In the genomic region with DNA sequence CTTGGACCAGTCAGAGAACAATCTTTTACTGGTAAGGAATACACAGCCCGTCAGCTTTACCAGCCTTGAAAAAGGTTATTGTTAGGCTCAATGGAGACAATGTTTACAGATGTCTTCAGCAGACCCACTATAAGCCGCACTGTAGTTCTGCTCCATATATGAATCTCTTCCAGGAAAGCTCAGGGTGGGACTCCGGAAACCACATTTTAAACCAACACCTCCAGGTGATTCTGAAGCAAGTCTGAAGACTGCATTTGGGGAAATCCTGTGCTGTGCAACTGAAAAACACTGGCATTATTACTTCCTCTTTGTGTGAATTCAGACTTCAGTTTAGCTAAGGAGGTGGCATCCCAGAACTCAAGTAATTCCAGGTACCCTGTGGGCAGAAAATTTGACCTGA, we compare ENCODE assay signal across 21 cellular contexts. TPM values are rescaled to one million over a fixed set of nuclear protein-coding genes. Genes with fewer than 3 reads are reported as not detected.
DNase-seq lines count a peak whose midpoint lies in the region; ATAC-seq and TF ChIP-seq lines count a peak whose summit lies in the region.
"Had no signal": no experiment of that assay in that cellular context is flagged by ENCODE, and none has a peak within 500 bp of the region (broad histone marks: within the 10 kb centered on the region; RNA-seq: fewer than 3 reads in every experiment).

No MANE protein-coding gene starts in this region.

- CTCF ChIA-PET in CD8-positive, alpha-beta T cell (lab: Charles Lee), result interaction anchor here (0.9 to 3.5 kb wide), 4 partner anchors 17 to 118 kb away, joined by 3 to 14 read pairs (median 4); no protein-coding TSS in a partner anchor

- H3K27me3 ChIP-seq in BLaER1 treated with 17β-estradiol and CSF1 and Interleukin-3, amounts not matched to agents 10 nM and 100 nM, result no peaks in the 10 kb centered on the region
- H3K27me3 ChIP-seq in CD8-positive, alpha-beta T cell (ENCODE audit: insufficient read depth, low read length), result no peaks in the 10 kb centered on the region
- no peaks in the 10 kb centered on the region for H3K27me3 ChIP-seq in heart left ventricle
- H3K27me3 ChIP-seq: left lung, pancreas, tibial nerve had no signal

- H3K9me3 Mint-ChIP-seq in CD8-positive, alpha-beta T cell, result no peaks in the 10 kb centered on the region
- peaks cover 41% of the 10 kb centered on the region for H3K9me3 Mint-ChIP-seq in T-helper 2 cell treated with Interferon-gamma antibody and Interleukin-4, amounts not matched to agents 5 μg/mL and 100 μg/mL, for 36 hours
- H3K9me3 Mint-ChIP-seq in central memory CD8-positive, alpha-beta T cell, result no peaks in the 10 kb centered on the region

- intact Hi-C loops in CD8-positive, alpha-beta T cell (cut with DNase I, micrococcal nuclease), result no loop called here
- intact Hi-C loops in left colon (cut with DNase I, micrococcal nuclease), result no loop called here
- intact Hi-C loops in heart left ventricle (cut with DNase I), result no loop called here

- POLR2A ChIA-PET in CD8-positive, alpha-beta T cell (lab: Charles Lee), result interaction anchor here (0.8 to 1.8 kb wide), 5 partner anchors 9 to 279 kb away, joined by 3 to 13 read pairs (median 3); no protein-coding TSS in a partner anchor

- H3K4me3 Mint-ChIP-seq in CD8-positive, alpha-beta T cell, result peak overlapping the region; percentile 82
- H3K4me3 Mint-ChIP-seq in T-helper 2 cell treated with Interferon-gamma antibody and Interleukin-4, amounts not matched to agents 5 μg/mL and 100 μg/mL, for 36 hours, result peak overlapping the region; percentile 59
- H3K4me3 Mint-ChIP-seq in central memory CD8-positive, alpha-beta T cell, result peak overlapping the region; percentile 83

- peak overlapping the region; percentile 78 for H3K27ac Mint-ChIP-seq in CD8-positive, alpha-beta T cell
- peak overlapping the region; percentile 61 for H3K27ac Mint-ChIP-seq in T-helper 2 cell treated with Interferon-gamma antibody and Interleukin-4, amounts not matched to agents 5 μg/mL and 100 μg/mL, for 36 hours
- H3K27ac Mint-ChIP-seq in central memory CD8-positive, alpha-beta T cell (ENCODE audit: low read depth), result peak overlapping the region; percentile 71

- no peak for DNase-seq in CD8-positive, alpha-beta T cell
- DNase-seq in T-helper 2 cell treated with Interferon-gamma antibody and Interleukin-4, amounts not matched to agents 5 μg/mL and 100 μg/mL, for 36 hours (ENCODE audit: low spot score), result peak; percentile 60
- DNase-seq in central memory CD8-positive, alpha-beta T cell (ENCODE audit: low spot score in 2 of 2), result no peak
- DNase-seq in left colon, result no peak
- DNase-seq in heart left ventricle, result no peak
- DNase-seq: AML-193; DMS 273 treated with DMSO at 0.1 percent for 48 hours; H7; KG1; left lung; NCI-H1417; NCI-H2171 treated with DMSO at 0.1 percent for 48 hours; NK-92 treated with Interleukin-12 subunit alpha and Interleukin-12 subunit beta, amount 100 ng/mL, for 24 hours; pancreas; SHP77 treated with DMSO at 0.1 percent for 48 hours; stimulated activated CD4-positive, alpha-beta T cell treated with anti-CD3 and anti-CD28 coated beads, Interleukin-4, amount 100 ng/mL, for 24 hours; T-helper 9 cell had no signal

- no peak overlapping the region for H3K9ac ChIP-seq in BLaER1 treated with 17β-estradiol and CSF1 and Interleukin-3, amounts not matched to agents 10 nM and 100 nM

- 79 to 87% (median 83%) methylated on average over 3 of the region's 3 CpGs for WGBS in heart left ventricle, 4 donors

- no peak for TF ChIP-seq POLR2A in heart left ventricle (IDR thresholded peaks at IDR 0.05)

- peak overlapping the region; percentile 50 to 83 (median 71) for H3K4me2 ChIP-seq in BLaER1 treated with 17β-estradiol and CSF1 and Interleukin-3, amounts not matched to agents 10 nM and 100 nM

- peak overlapping the region in 2 of 11 experiments; percentile 5 to 58; a peak in 4 of 22 replicates for H3K27ac ChIP-seq in BLaER1 treated with 17β-estradiol and CSF1 and Interleukin-3, amounts not matched to agents 10 nM and 100 nM
- no peak overlapping the region for H3K27ac ChIP-seq in CD8-positive, alpha-beta T cell (ENCODE audit: low read depth, low read length)
- peak overlapping the region in 1 of 12 donors; percentile 23 for H3K27ac ChIP-seq in heart left ventricle
- H3K27ac ChIP-seq: left lung, pancreas, tibial nerve had no signal

- no peak for TF ChIP-seq CTCF in CD8-positive, alpha-beta T cell (IDR thresholded peaks at IDR 0.05)
- no peak for TF ChIP-seq CTCF in heart left ventricle (IDR thresholded peaks at IDR 0.05)

- H3K9me3 ChIP-seq in BLaER1 treated with 17β-estradiol and CSF1 and Interleukin-3, amounts not matched to agents 10 nM and 100 nM (replicated peaks in 1 of 11), result peaks cover 6 to 21% (median 11%) of the 10 kb centered on the region in 11 experiments; a peak in 19 of 22 replicates
- H3K9me3 ChIP-seq in CD8-positive, alpha-beta T cell (ENCODE audit: low read length), result no peaks in the 10 kb centered on the region
- H3K9me3 ChIP-seq in heart left ventricle, result no peaks in the 10 kb centered on the region
- H3K9me3 ChIP-seq: left lung, pancreas, tibial nerve had no signal

- peaks cover 10 to 56% (median 46%) of the 10 kb centered on the region in 10 experiments for H3K4me1 ChIP-seq in BLaER1 treated with 17β-estradiol and CSF1 and Interleukin-3, amounts not matched to agents 10 nM and 100 nM
- peaks cover 38% of the 10 kb centered on the region for H3K4me1 ChIP-seq in CD8-positive, alpha-beta T cell (ENCODE audit: insufficient read depth, low read length)
- no peaks in the 10 kb centered on the region for H3K4me1 ChIP-seq in heart left ventricle
- H3K4me1 ChIP-seq: left lung, pancreas, tibial nerve had no signal

- no peaks in the 10 kb centered on the region for H4K20me1 ChIP-seq in BLaER1 treated with 17β-estradiol and CSF1 and Interleukin-3, amounts not matched to agents 10 nM and 100 nM

- peaks cover 76% of the 10 kb centered on the region for H3K4me1 Mint-ChIP-seq in CD8-positive, alpha-beta T cell (ENCODE audit: low read depth)
- H3K4me1 Mint-ChIP-seq in T-helper 2 cell treated with Interferon-gamma antibody and Interleukin-4, amounts not matched to agents 5 μg/mL and 100 μg/mL, for 36 hours (ENCODE audit: low read depth), result peaks cover 74% of the 10 kb centered on the region
- H3K4me1 Mint-ChIP-seq in central memory CD8-positive, alpha-beta T cell, result peaks cover 76% of the 10 kb centered on the region

- H3K4me3 ChIP-seq in BLaER1 treated with 17β-estradiol and CSF1 and Interleukin-3, amounts not matched to agents 10 nM and 100 nM, result no peak overlapping the region
- H3K4me3 ChIP-seq in CD8-positive, alpha-beta T cell (ENCODE audit: low read depth, low read length), result peak overlapping the region; percentile 2
- peak overlapping the region in 1 of 12 donors; percentile 15 for H3K4me3 ChIP-seq in heart left ventricle
- H3K4me3 ChIP-seq: left lung, pancreas, tibial nerve had no signal

- peaks cover 29% of the 10 kb centered on the region for H3K36me3 Mint-ChIP-seq in CD8-positive, alpha-beta T cell
- H3K36me3 Mint-ChIP-seq in T-helper 2 cell treated with Interferon-gamma antibody and Interleukin-4, amounts not matched to agents 5 μg/mL and 100 μg/mL, for 36 hours (ENCODE audit: low read depth), result peaks cover 68% of the 10 kb centered on the region
- H3K36me3 Mint-ChIP-seq in central memory CD8-positive, alpha-beta T cell (ENCODE audit: insufficient read depth), result peaks cover 48% of the 10 kb centered on the region

- ATAC-seq in CD8-positive, alpha-beta T cell, result peak; percentile 33
- peak; percentile 22 for ATAC-seq in central memory CD8-positive, alpha-beta T cell (replicated peaks; ENCODE audit: extremely low read depth, poor library complexity, severe bottlenecking)
- ATAC-seq in GM18867 (IDR thresholded peaks at IDR 0.05; ENCODE audit: unreplicated experiment) (no peak), left colon (no peak), heart left ventricle (no peak), HG02759 (IDR thresholded peaks at IDR 0.05; ENCODE audit: unreplicated experiment) (no peak)
- ATAC-seq: left lung, pancreas had no signal

- H3K27me3 Mint-ChIP-seq in CD8-positive, alpha-beta T cell (ENCODE audit: low read depth), result no peaks in the 10 kb centered on the region
- no peaks in the 10 kb centered on the region for H3K27me3 Mint-ChIP-seq in T-helper 2 cell treated with Interferon-gamma antibody and Interleukin-4, amounts not matched to agents 5 μg/mL and 100 μg/mL, for 36 hours (ENCODE audit: low read depth)
- H3K27me3 Mint-ChIP-seq in central memory CD8-positive, alpha-beta T cell, result no peaks in the 10 kb centered on the region

- no peaks in the 10 kb centered on the region; a peak in 1 of 22 replicates for H3K36me3 ChIP-seq in BLaER1 treated with 17β-estradiol and CSF1 and Interleukin-3, amounts not matched to agents 10 nM and 100 nM
- no peaks in the 10 kb centered on the region for H3K36me3 ChIP-seq in CD8-positive, alpha-beta T cell (ENCODE audit: insufficient read depth, low read length)
- H3K36me3 ChIP-seq in heart left ventricle, result no peaks in the 10 kb centered on the region
- H3K36me3 ChIP-seq: left lung, pancreas, tibial nerve had no signal

RNA-seq across cellular contexts. Expression of gene GZMK, which starts 3.5 kb away (rescaled TPM):
- total RNA-seq in CD8-positive, alpha-beta T cell, result 10 to 100 TPM; 38.8 to 42.2 TPM
- 1 to 10 TPM in 1 of 2 donors, not detected in 1; 2.3 TPM for total RNA-seq in left colon
- total RNA-seq in heart left ventricle, result 1 to 10 TPM in 2 of 9 donors, under 1 TPM in 3, not detected in 4; 0.35 to 6.3 (median 0.55) TPM
- under 1 TPM; 0.21 to 0.42 TPM for polyA plus RNA-seq in heart left ventricle
- total RNA-seq: H7 had no signal

RNA-seq across cellular contexts. Expression of gene ESM1, which starts 42.2 kb away (rescaled TPM):
- total RNA-seq in CD8-positive, alpha-beta T cell, result not detected
- not detected for total RNA-seq in left colon
- 1 to 10 TPM in 2 of 9 donors, under 1 TPM in 3, not detected in 4; 0.23 to 3.8 (median 0.72) TPM for total RNA-seq in heart left ventricle
- under 1 TPM in 1 of 2 donors, not detected in 1; 0.82 TPM for polyA plus RNA-seq in heart left ventricle
- total RNA-seq: H7 had no signal

Comparison
In these comparisons a context has a peak if more than half of its experiments do, and no peak if none do; other contexts are left out.
1. ATAC-seq: peak in CD8-positive, alpha-beta T cell (single experiment) and central memory CD8-positive, alpha-beta T cell (single experiment); none in GM18867 (single experiment), left colon (single experiment), heart left ventricle (0 of 4) and HG02759 (single experiment).
2. RNA of gene GZMK, which starts 3.5 kb away (total RNA-seq): 38.8 to 42.2 TPM in CD8-positive, alpha-beta T cell; 2.3 TPM in left colon and 0.35 to 6.3 TPM in heart left ventricle; every median in the first group is over 4 times any median in the second.
3. Peak in every context shown above with its lines, with median percentiles within 50 percentile points of each other: H3K27ac Mint-ChIP-seq and H3K4me3 Mint-ChIP-seq.